In the genomic region with DNA sequence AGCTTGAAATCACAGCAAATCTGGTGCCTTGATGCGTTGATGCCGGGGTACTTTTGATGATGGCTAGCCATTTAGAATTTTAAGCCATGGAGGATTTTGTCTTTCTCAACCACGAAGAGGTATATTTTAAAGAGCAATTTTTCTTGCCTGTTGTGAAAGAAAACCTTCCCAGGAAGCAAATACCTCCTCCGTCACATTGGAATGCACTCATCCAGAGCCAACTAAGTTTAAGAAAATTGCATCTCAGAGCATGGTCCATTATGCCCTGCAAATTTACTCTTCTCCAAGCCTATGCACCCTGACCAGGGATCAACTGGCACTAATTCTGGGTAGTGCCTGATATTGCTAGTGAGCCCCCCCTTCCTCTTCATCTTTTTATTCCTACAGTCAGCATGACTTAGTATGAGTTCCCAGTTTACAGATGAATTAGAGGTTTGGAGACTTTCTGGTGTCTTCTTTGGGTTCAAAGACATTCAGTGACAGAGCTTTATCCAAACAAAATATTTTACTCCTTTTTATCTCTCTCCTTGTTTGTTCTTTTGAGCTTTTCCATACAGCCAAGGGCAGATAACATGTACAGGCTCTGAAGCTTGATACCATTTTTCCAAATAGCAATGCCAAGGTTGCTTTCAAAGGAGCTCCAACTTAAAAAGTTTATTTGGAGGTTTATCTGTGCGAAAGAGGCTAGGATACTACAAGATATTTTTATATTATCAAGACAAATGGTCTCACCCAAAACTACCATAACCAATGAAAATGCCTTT, we compare ENCODE assay signal across 17 cellular contexts. TPM values are rescaled to one million over a fixed set of nuclear protein-coding genes. Genes with fewer than 3 reads are reported as not detected.
DNase-seq lines count a peak whose midpoint lies in the region; ATAC-seq and TF ChIP-seq lines count a peak whose summit lies in the region.
"Had no signal": no experiment of that assay in that cellular context is flagged by ENCODE, and none has a peak within 500 bp of the region (broad histone marks: within the 10 kb centered on the region; RNA-seq: fewer than 3 reads in every experiment).

No MANE protein-coding gene starts in this region.

- H2BK120ac ChIP-seq in trophoblast cell (ENCODE audit: insufficient read depth, low read length, poor library complexity), result no peak overlapping the region

- H3K4ac ChIP-seq in trophoblast cell (ENCODE audit: low read depth, low read length), result no peak overlapping the region

- no peak overlapping the region for H3K4me3 ChIP-seq in RWPE2 (ENCODE audit: severe bottlenecking)
- H3K4me3 ChIP-seq in trophoblast cell (ENCODE audit: low read depth, low read length), result no peak overlapping the region
- H3K4me3 ChIP-seq: HAP-1, transverse colon had no signal

- no peak for ATAC-seq in RWPE2 (ENCODE audit: low read depth)
- ATAC-seq in HG02763 (IDR thresholded peaks at IDR 0.05; ENCODE audit: unreplicated experiment), result no peak
- ATAC-seq: Right ventricle myocardium inferior had no signal

- H4K91ac ChIP-seq in trophoblast cell (ENCODE audit: low read depth, low read length), result no peak overlapping the region

- H3K18ac ChIP-seq in trophoblast cell (ENCODE audit: low read length), result no peak overlapping the region

- no peak overlapping the region for H2BK12ac ChIP-seq in trophoblast cell (ENCODE audit: low read length)

- H2AK5ac ChIP-seq in trophoblast cell (ENCODE audit: low read length), result no peak overlapping the region

- WGBS in trophoblast cell (ENCODE audit: extremely low coverage, insufficient coverage, insufficient read length), result no CpG with 5 or more reads among the region's 5 CpGs

- no peaks in the 10 kb centered on the region for H3K9me3 ChIP-seq in RWPE2 (ENCODE audit: severe bottlenecking)
- H3K9me3 ChIP-seq in trophoblast cell (ENCODE audit: insufficient read depth, low read depth, low read length), result no peaks in the 10 kb centered on the region
- H3K9me3 ChIP-seq: HAP-1, transverse colon had no signal

- peak; percentile 36 for DNase-seq in EH (ENCODE audit: low read depth)
- DNase-seq in RWPE2 (ENCODE audit: low spot score), result no peak
- DNase-seq in epithelial cell of prostate (ENCODE audit: low read depth, low spot score), result no peak
- DNase-seq in trophoblast cell, result peak in 1 of 2 donors; percentile 24
- DNase-seq in stimulated activated CD4-positive, alpha-beta T cell treated with anti-CD3 and anti-CD28 coated beads, Interleukin-12 subunit alpha, Interleukin-12 subunit beta, amount 100 ng/mL, for 4 hours, result no peak
- no peak for DNase-seq in GM10266 (ENCODE audit: extremely low spot score)
- no peak for DNase-seq in UCSD-AML1 (lab: John Stamatoyannopoulos, UW; ENCODE audit: unreplicated experiment)
- DNase-seq: activated CD4-positive, alpha-beta T cell treated with anti-CD3 and anti-CD28 coated beads, Interleukin-2, amount 50 U/mL, for 4 hours; C1 segment of cervical spinal cord; DMS79; hypothalamus; left colon; NCI-H2081; transverse colon had no signal

- H3K27ac ChIP-seq in RWPE2 (ENCODE audit: poor library complexity, severe bottlenecking) (peak overlapping the region; percentile 6), epithelial cell of prostate (peak overlapping the region; percentile 51), trophoblast cell (ENCODE audit: low read depth, low read length) (peak overlapping the region; percentile 67)
- H3K27ac ChIP-seq: transverse colon had no signal

- TF ChIP-seq CTCF in RWPE2 (IDR thresholded peaks at IDR 0.05; ENCODE audit: poor library complexity, severe bottlenecking) (no peak), GM10266 (IDR thresholded peaks at IDR 0.05; ENCODE audit: control insufficient read depth, insufficient read depth, low read depth, missing control alignments) (no peak)

- H3K14ac ChIP-seq in trophoblast cell (ENCODE audit: low read length), result no peak overlapping the region

- peaks cover 9% of the 10 kb centered on the region for H3K4me1 ChIP-seq in RWPE2 (ENCODE audit: insufficient read depth, poor library complexity, severe bottlenecking)
- H3K4me1 ChIP-seq in trophoblast cell (ENCODE audit: control insufficient read depth in 1 of 2, insufficient read depth in 2 of 2, low read length in 2 of 2), result peaks cover 2 to 6% of the 10 kb centered on the region in 2 experiments
- H3K4me1 ChIP-seq: HAP-1 had no signal

- H2BK5ac ChIP-seq in trophoblast cell (ENCODE audit: low read depth, low read length, poor library complexity), result no peak overlapping the region

- H3K36me3 ChIP-seq in RWPE2 (ENCODE audit: low read depth) (no peaks in the 10 kb centered on the region), trophoblast cell (ENCODE audit: control insufficient read depth in 1 of 2, insufficient read depth in 2 of 2, low read length in 2 of 2) (no peaks in the 10 kb centered on the region)
- H3K36me3 ChIP-seq: HAP-1, transverse colon had no signal

- no peak overlapping the region for H4K8ac ChIP-seq in trophoblast cell (ENCODE audit: low read depth, low read length)

- no peak overlapping the region for H3K23ac ChIP-seq in trophoblast cell (ENCODE audit: low read length)

- no peaks in the 10 kb centered on the region for H3K27me3 ChIP-seq in RWPE2 (ENCODE audit: insufficient read depth, poor library complexity, severe bottlenecking)
- H3K27me3 ChIP-seq in trophoblast cell (ENCODE audit: insufficient read depth, low read length), result no peaks in the 10 kb centered on the region
- H3K27me3 ChIP-seq: transverse colon had no signal

- no peak overlapping the region for H3K9ac ChIP-seq in trophoblast cell (ENCODE audit: low read length)

- H4K12ac ChIP-seq in trophoblast cell (ENCODE audit: low read depth, low read length), result no peak overlapping the region

- peaks cover 3% of the 10 kb centered on the region for H3K79me1 ChIP-seq in trophoblast cell (ENCODE audit: low read length)

- H2AFZ ChIP-seq in trophoblast cell (ENCODE audit: insufficient read depth, low read length, poor library complexity), result no peak overlapping the region

- H3K79me2 ChIP-seq in trophoblast cell (ENCODE audit: control insufficient read depth, insufficient read depth, low read length, poor library complexity), result no peaks in the 10 kb centered on the region

- H3K4me2 ChIP-seq in trophoblast cell (ENCODE audit: low read length), result peak overlapping the region; percentile 24

RNA-seq across cellular contexts. Expression of gene ANK3, which starts 56.6 kb away (rescaled TPM):
- 59.8 and 70.8 TPM in 2 replicates for polyA plus RNA-seq in trophoblast cell (2013)

Comparison
In these comparisons a context has a peak if more than half of its experiments do, and no peak if none do; other contexts are left out.
1. H3K27ac ChIP-seq: peak in every context shown above with its lines; median percentile 67 in trophoblast cell; 51 in epithelial cell of prostate; 6 in RWPE2.